Comparison of ENCODE assay signal across 21 cellular contexts in the genomic region with DNA sequence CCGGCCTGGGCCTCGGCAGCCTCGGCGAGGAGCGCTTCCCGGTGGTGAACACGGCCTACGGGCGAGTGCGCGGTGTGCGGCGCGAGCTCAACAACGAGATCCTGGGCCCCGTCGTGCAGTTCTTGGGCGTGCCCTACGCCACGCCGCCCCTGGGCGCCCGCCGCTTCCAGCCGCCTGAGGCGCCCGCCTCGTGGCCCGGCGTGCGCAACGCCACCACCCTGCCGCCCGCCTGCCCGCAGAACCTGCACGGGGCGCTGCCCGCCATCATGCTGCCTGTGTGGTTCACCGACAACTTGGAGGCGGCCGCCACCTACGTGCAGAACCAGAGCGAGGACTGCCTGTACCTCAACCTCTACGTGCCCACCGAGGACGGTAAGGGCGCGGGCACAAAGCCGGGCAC. TPM values are rescaled to one million over a fixed set of nuclear protein-coding genes. Genes with fewer than 3 reads are reported as not detected.
A peak's percentile ranks its signal among the peaks of the same experiment; 100 is the strongest.
DNase-seq lines count a peak whose midpoint lies in the region; ATAC-seq and TF ChIP-seq lines count a peak whose summit lies in the region.
"Had no signal": no experiment of that assay in that cellular context is flagged by ENCODE, and none has a peak within 500 bp of the region (broad histone marks: within the 10 kb centered on the region; RNA-seq: fewer than 3 reads in every experiment).

No MANE protein-coding gene starts in this region.

- no peaks in the 10 kb centered on the region for H3K9me3 ChIP-seq in CD4-positive, alpha-beta memory T cell (ENCODE audit: control insufficient read depth in 1 of 2, low read length in 2 of 2)
- H3K9me3 ChIP-seq in iPS-18c (ENCODE audit: control insufficient read depth, insufficient read depth, low read length), result no peaks in the 10 kb centered on the region
- H3K9me3 ChIP-seq in osteoblast (ENCODE audit: low read depth, low read length), result no peaks in the 10 kb centered on the region
- H3K9me3 ChIP-seq: neutrophil, right lobe of liver, upper lobe of left lung had no signal

- H3K27ac ChIP-seq in CD4-positive, alpha-beta memory T cell (ENCODE audit: low read depth, low read length), result no peak overlapping the region
- H3K27ac ChIP-seq in osteoblast (ENCODE audit: low read depth, low read length), result no peak overlapping the region
- H3K27ac ChIP-seq: neutrophil, right lobe of liver, upper lobe of left lung, VCaP had no signal

- no peak for TF ChIP-seq CTCF in osteoblast (IDR thresholded peaks at IDR 0.05; ENCODE audit: extremely low read depth, low read depth, low read length)
- no peak for TF ChIP-seq CTCF in foreskin fibroblast (IDR thresholded peaks at IDR 0.05; ENCODE audit: low read depth, low read length)

- peaks cover 3% of the 10 kb centered on the region for H3K79me2 ChIP-seq in osteoblast (ENCODE audit: insufficient read depth, low read length)

- H3K27me3 ChIP-seq in CD4-positive, alpha-beta memory T cell (ENCODE audit: insufficient read depth, low read length), result no peaks in the 10 kb centered on the region
- peaks cover 11% of the 10 kb centered on the region for H3K27me3 ChIP-seq in H7 (ENCODE audit: control insufficient read depth, insufficient read depth, low read length)
- no peaks in the 10 kb centered on the region for H3K27me3 ChIP-seq in osteoblast (ENCODE audit: insufficient read depth, low read length)
- H3K27me3 ChIP-seq: right lobe of liver, upper lobe of left lung had no signal

- no peak overlapping the region for H2AFZ ChIP-seq in osteoblast (ENCODE audit: low read length)

- DNase-seq in CD4-positive, alpha-beta memory T cell, result peak; percentile 33 to 55 (median 37)
- DNase-seq in H7, result no peak
- peak; percentile 26 for DNase-seq in activated gamma-delta T cell treated with Interleukin-2 at 50 U/mL for 16 hours
- DNase-seq in osteoblast (ENCODE audit: insufficient read length, low spot score, missing footprints), result no peak
- DNase-seq in foreskin fibroblast, result no peak
- DNase-seq: dermis blood vessel endothelial cell, DMS153, IMR-90, MM.1S, NCI-H1694 treated with DMSO at 0.1 percent for 48 hours, right lobe of liver had no signal

- peak overlapping the region in 3 of 8 donors; percentile 52 to 59 (median 59) for H3K4me3 Mint-ChIP-seq in CD4-positive, alpha-beta memory T cell

- peaks cover 6% of the 10 kb centered on the region for H4K20me1 ChIP-seq in osteoblast (ENCODE audit: insufficient read depth, low read length)

- POLR2A ChIA-PET in CD4-positive, alpha-beta memory T cell (lab: Charles Lee; ENCODE audit: partially characterized antibody), result interaction anchor here (1.4 to 2.7 kb wide), 3 partner anchors 24 to 94 kb away, joined by 3 to 18 read pairs (median 13); partner anchors contain the start of gene TMEM102

- H3K4me3 ChIP-seq in CD4-positive, alpha-beta memory T cell (ENCODE audit: low read length in 2 of 2), result no peak overlapping the region
- peak overlapping the region; percentile 36 for H3K4me3 ChIP-seq in H7 (ENCODE audit: insufficient read depth, low read depth, low read length)
- peak overlapping the region; percentile 20; the same call in 1 of the 2 replicates for H3K4me3 ChIP-seq in iPS-18c (ENCODE audit: insufficient read depth, low read depth, low read length)
- H3K4me3 ChIP-seq in osteoblast (ENCODE audit: insufficient read depth, low read length), result no peak overlapping the region
- no peak overlapping the region for H3K4me3 ChIP-seq in foreskin fibroblast (ENCODE audit: low read depth in 1 of 2, low read length in 2 of 2)
- H3K4me3 ChIP-seq: right lobe of liver had no signal

- no peak for ATAC-seq in HG02852 (IDR thresholded peaks at IDR 0.05; ENCODE audit: unreplicated experiment)
- no peak for ATAC-seq in GM18909 (IDR thresholded peaks at IDR 0.05; ENCODE audit: poor library complexity, unreplicated experiment)
- ATAC-seq: esophagus mucosa, right lobe of liver had no signal

- intact Hi-C loops in CD4-positive, alpha-beta memory T cell (cut with micrococcal nuclease), result no loop called here

- peaks cover 7 to 40% (median 10%) of the 10 kb centered on the region in 4 donors for H3K4me1 Mint-ChIP-seq in CD4-positive, alpha-beta memory T cell

- CTCF ChIA-PET in CD4-positive, alpha-beta memory T cell (lab: Charles Lee; ENCODE audit: partially characterized antibody), result interaction anchor here (1.0 kb wide), 2 partner anchors 53 to 152 kb away, joined by 3 to 4 read pairs; no protein-coding TSS in a partner anchor

- H3K27me3 Mint-ChIP-seq in CD4-positive, alpha-beta memory T cell, result peaks cover 2% of the 10 kb centered on the region in 2 donors

- H3K9me3 Mint-ChIP-seq in CD4-positive, alpha-beta memory T cell, result no peaks in the 10 kb centered on the region
- H3K9me3 Mint-ChIP-seq: activated T-helper 2 cell treated with anti-CD3 and anti-CD28 coated beads, Interferon-gamma antibody, Interleukin-2, Interleukin-4, amounts not matched to agents 10 μg/mL and 5 μg/mL and 100 μg/mL, durations not matched to agents 14 hours and 24 hours and 36 hours had no signal

- H3K36me3 ChIP-seq in CD4-positive, alpha-beta memory T cell (ENCODE audit: insufficient read depth, low read length), result no peaks in the 10 kb centered on the region
- H3K36me3 ChIP-seq in H7 (replicated peaks; ENCODE audit: control insufficient read depth, insufficient read depth, low read length) (peaks cover 9% of the 10 kb centered on the region), osteoblast (ENCODE audit: insufficient read depth, low read length) (peaks cover 22% of the 10 kb centered on the region)
- H3K36me3 ChIP-seq: neutrophil, right lobe of liver had no signal

- peaks cover 10% of the 10 kb centered on the region for H3K4me1 ChIP-seq in CD4-positive, alpha-beta memory T cell (ENCODE audit: insufficient read depth, low read length)
- peaks cover 5% of the 10 kb centered on the region for H3K4me1 ChIP-seq in osteoblast (ENCODE audit: insufficient read depth, low read length)
- H3K4me1 ChIP-seq: right lobe of liver had no signal

- no peak overlapping the region for H3K4me2 ChIP-seq in osteoblast (ENCODE audit: insufficient read depth, low read length)

- no peak overlapping the region for H3K27ac Mint-ChIP-seq in CD4-positive, alpha-beta memory T cell
- H3K27ac Mint-ChIP-seq: activated T-helper 2 cell treated with anti-CD3 and anti-CD28 coated beads, Interferon-gamma antibody, Interleukin-2, Interleukin-4, amounts not matched to agents 10 μg/mL and 5 μg/mL and 100 μg/mL, durations not matched to agents 14 hours and 24 hours and 36 hours had no signal

- H3K36me3 Mint-ChIP-seq in CD4-positive, alpha-beta memory T cell, result peaks cover 0 to 7% of the 10 kb centered on the region in 2 donors

RNA-seq across cellular contexts. Expression of gene NLGN2, which starts 0.7 kb away (rescaled TPM):
- total RNA-seq in CD4-positive, alpha-beta memory T cell, result 1 to 10 TPM; 8.8 to 9.8 TPM
- under 1 TPM in 1 of 2 donors, not detected in 1; 0.08 TPM for polyA plus RNA-seq in CD4-positive, alpha-beta memory T cell
- 11.6 and 15.7 TPM in 2 replicates for total RNA-seq in H7 (2014; rRNA removed; shearing (Covaris generic))
- total RNA-seq in osteoblast, result 5.3 and 5.8 TPM in 2 replicates

RNA-seq across cellular contexts. Expression of gene TMEM256, which starts 4.4 kb away (rescaled TPM):
- total RNA-seq in CD4-positive, alpha-beta memory T cell, result 10 to 100 TPM; 35.4 to 38.3 TPM
- 10 to 100 TPM; 49.9 to 51.1 TPM for polyA plus RNA-seq in CD4-positive, alpha-beta memory T cell
- total RNA-seq in H7 (2014; rRNA removed; shearing (Covaris generic)), result 280 and 385 TPM in 2 replicates
- 59.4 and 84.6 TPM in 2 replicates for total RNA-seq in osteoblast

RNA-seq across cellular contexts. Expression of gene SPEM1, which starts 11.8 kb away (rescaled TPM):
- total RNA-seq in CD4-positive, alpha-beta memory T cell, result not detected
- polyA plus RNA-seq in CD4-positive, alpha-beta memory T cell, result not detected
- not detected in 2 replicates for total RNA-seq in H7 (2014; rRNA removed; shearing (Covaris generic))
- not detected in 2 replicates for total RNA-seq in osteoblast
- total RNA-seq: activated T-helper 2 cell treated with anti-CD3 and anti-CD28 coated beads, Interferon-gamma antibody, Interleukin-2, Interleukin-4, amounts not matched to agents 10 μg/mL and 5 μg/mL and 100 μg/mL, durations not matched to agents 14 hours and 24 hours and 36 hours; dermis blood vessel endothelial cell; esophagus mucosa; IMR-90; kidney epithelial cell; right lobe of liver; upper lobe of left lung had no signal
- polyA plus RNA-seq: BJ, IMR-90 had no signal

RNA-seq across cellular contexts. Expression of gene PLSCR3, which starts 14.0 kb away (rescaled TPM):
- total RNA-seq in CD4-positive, alpha-beta memory T cell, result 10 to 100 TPM; 90.3 to 91.9 TPM
- 100 to 1,000 TPM; 174 to 242 TPM for polyA plus RNA-seq in CD4-positive, alpha-beta memory T cell
- total RNA-seq in H7 (2014; rRNA removed; shearing (Covaris generic)), result 26.5 and 27.8 TPM in 2 replicates
- total RNA-seq in osteoblast, result 19.4 and 27.9 TPM in 2 replicates

RNA-seq across cellular contexts. Expression of gene SPEM2, which starts 17.1 kb away (rescaled TPM):
- total RNA-seq in CD4-positive, alpha-beta memory T cell, result not detected
- not detected for polyA plus RNA-seq in CD4-positive, alpha-beta memory T cell
- not detected in 2 replicates for total RNA-seq in H7 (2014; rRNA removed; shearing (Covaris generic))
- total RNA-seq in osteoblast, result not detected in 2 replicates
- total RNA-seq: activated T-helper 2 cell treated with anti-CD3 and anti-CD28 coated beads, Interferon-gamma antibody, Interleukin-2, Interleukin-4, amounts not matched to agents 10 μg/mL and 5 μg/mL and 100 μg/mL, durations not matched to agents 14 hours and 24 hours and 36 hours; dermis blood vessel endothelial cell; esophagus mucosa; IMR-90; kidney epithelial cell; right lobe of liver; upper lobe of left lung had no signal
- polyA plus RNA-seq: BJ, IMR-90 had no signal

Comparison
In these comparisons a context has a peak if more than half of its experiments do, and no peak if none do; other contexts are left out.
1. DNase-seq: peak in CD4-positive, alpha-beta memory T cell (5 of 5) and activated gamma-delta T cell treated with Interleukin-2 at 50 U/mL for 16 hours (single experiment); none in H7 (single experiment), osteoblast (single experiment) and foreskin fibroblast (0 of 2).
2. H3K4me3 ChIP-seq: peak in H7 (single experiment) and iPS-18c (single experiment); none in CD4-positive, alpha-beta memory T cell (0 of 2), osteoblast (single experiment) and foreskin fibroblast (0 of 2).